In the genomic region with DNA sequence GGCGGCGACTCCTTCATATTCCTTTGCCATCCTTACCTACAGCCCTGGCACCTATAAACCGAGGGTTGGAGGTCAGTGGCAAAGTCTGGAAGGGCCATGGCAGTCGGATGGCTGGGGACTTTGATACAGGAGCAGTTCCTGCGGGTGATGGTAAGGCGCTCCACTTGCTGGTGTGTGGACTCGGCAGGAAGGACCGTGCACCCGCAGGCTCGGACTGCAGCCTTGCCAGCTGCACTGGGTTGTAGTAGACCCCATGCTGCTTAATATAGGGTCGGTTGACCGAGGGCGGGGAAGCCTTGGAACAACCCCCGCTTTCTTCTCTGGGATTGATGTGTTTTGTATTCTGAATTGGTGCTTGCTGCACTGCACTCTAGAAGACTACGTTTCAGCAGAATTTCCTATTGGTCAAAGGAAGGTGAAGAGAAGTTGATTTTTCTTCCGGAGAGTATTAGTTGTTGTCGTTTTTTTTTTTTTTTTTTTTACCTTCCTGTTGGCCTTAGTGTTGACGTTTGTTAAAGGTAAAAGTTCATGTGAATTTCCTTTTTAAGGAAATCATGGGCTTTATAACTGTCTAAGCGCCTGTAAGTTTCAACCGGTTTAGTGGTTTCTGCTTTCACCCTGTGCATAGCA, we compare ENCODE assay signal across 8 cellular contexts. TPM values are rescaled to one million over a fixed set of nuclear protein-coding genes. Genes with fewer than 3 reads are reported as not detected.
DNase-seq lines count a peak whose midpoint lies in the region; ATAC-seq lines count a peak whose summit lies in the region.

No MANE protein-coding gene starts in this region.

- H3K36me3 Mint-ChIP-seq in activated naive CD4-positive, alpha-beta T cell treated with anti-CD3 and anti-CD28 coated beads for 36 hours (ENCODE audit: low read depth): peaks cover 21% of the 10 kb centered on the region

- H3K9me3 ChIP-seq in neuronal stem cell (replicated peaks in 1 of 2; ENCODE audit: control insufficient read depth in 2 of 2, insufficient read depth in 1 of 2, low read depth in 1 of 2, low read length in 2 of 2) (peaks cover 0 to 10% of the 10 kb centered on the region in 2 donors), aorta (ENCODE audit: control insufficient read depth, low read length) (no peaks in the 10 kb centered on the region)

- H2BK120ac ChIP-seq in neuronal stem cell (ENCODE audit: low read depth, low read length): no peak overlapping the region

- H4K91ac ChIP-seq in neuronal stem cell (ENCODE audit: low read depth, low read length, poor library complexity): no peak overlapping the region

- intact Hi-C loops in activated naive CD4-positive, alpha-beta T cell treated with anti-CD3 and anti-CD28 coated beads for 36 hours (cut with micrococcal nuclease): loop anchor here (1.0 to 5.0 kb wide), 12 partner anchors 22 to 770 kb away; partner anchors contain the start of genes ANXA5, BBS12, BBS7 and EXOSC9
- intact Hi-C loops in aorta (cut with DNase I): no loop called here

- no peak overlapping the region for H4K8ac ChIP-seq in neuronal stem cell (ENCODE audit: low read depth, low read length)

- peaks cover 57% of the 10 kb centered on the region for H3K4me1 Mint-ChIP-seq in activated naive CD4-positive, alpha-beta T cell treated with anti-CD3 and anti-CD28 coated beads for 36 hours (ENCODE audit: low read depth)

- H2AK5ac ChIP-seq in neuronal stem cell (ENCODE audit: low read depth, low read length): no peak overlapping the region

- H3K36me3 ChIP-seq in neuronal stem cell (replicated peaks in 1 of 2; ENCODE audit: control insufficient read depth in 2 of 2, insufficient read depth in 2 of 2, low read length in 2 of 2) (peaks cover 0 to 31% of the 10 kb centered on the region in 2 donors), aorta (ENCODE audit: control insufficient read depth in 1 of 2, insufficient read depth in 2 of 2, low read length in 1 of 2) (no peaks in the 10 kb centered on the region)

- H3K18ac ChIP-seq in neuronal stem cell (ENCODE audit: low read length): no peak overlapping the region

- H3K9ac ChIP-seq in neuronal stem cell (ENCODE audit: low read depth, low read length, poor library complexity): peak overlapping the region; percentile 99

- DNase-seq in ACHN (peak; percentile 28), NCI-H748 (lab: John Stamatoyannopoulos, UW; ENCODE audit: unreplicated experiment) (peak; percentile 74), germinal center (ENCODE audit: low spot score) (peak; percentile 19), neuronal stem cell (ENCODE audit: low spot score) (no peak), aorta (peak; percentile 52 to 75)
- DNase-seq in activated naive CD4-positive, alpha-beta T cell treated with anti-CD3 and anti-CD28 coated beads for 36 hours: peak; percentile 34

- CTCF ChIA-PET in activated naive CD4-positive, alpha-beta T cell treated with anti-CD3 and anti-CD28 coated beads for 36 hours (lab: Charles Lee): no interaction called here

- peak overlapping the region; percentile 95 for H3K4me3 Mint-ChIP-seq in activated naive CD4-positive, alpha-beta T cell treated with anti-CD3 and anti-CD28 coated beads for 36 hours

- H3K27ac Mint-ChIP-seq in activated naive CD4-positive, alpha-beta T cell treated with anti-CD3 and anti-CD28 coated beads for 36 hours: peak overlapping the region; percentile 19

- peak; percentile 38 for ATAC-seq in GM18517 (IDR thresholded peaks at IDR 0.05; ENCODE audit: unreplicated experiment)
- peak; percentile 21 for ATAC-seq in HG03039 (IDR thresholded peaks at IDR 0.05; ENCODE audit: unreplicated experiment)
- peak; percentile 81 for ATAC-seq in aorta (ENCODE audit: low FRiP score)

- peaks cover 2 to 3% of the 10 kb centered on the region in 2 donors for H3K4me1 ChIP-seq in neuronal stem cell (ENCODE audit: control insufficient read depth in 2 of 2, insufficient read depth in 1 of 2, low read depth in 1 of 2, low read length in 2 of 2)
- peaks cover 1 to 4% of the 10 kb centered on the region in 2 donors for H3K4me1 ChIP-seq in aorta (ENCODE audit: control insufficient read depth in 1 of 2, insufficient read depth in 2 of 2, low read length in 2 of 2)

- no peaks in the 10 kb centered on the region for H3K27me3 Mint-ChIP-seq in activated naive CD4-positive, alpha-beta T cell treated with anti-CD3 and anti-CD28 coated beads for 36 hours (ENCODE audit: low read depth)

- H3K4me2 ChIP-seq in neuronal stem cell (ENCODE audit: insufficient read depth, low read length, poor library complexity, severe bottlenecking): peak overlapping the region; percentile 78

- H2BK15ac ChIP-seq in neuronal stem cell (ENCODE audit: low read length): no peak overlapping the region

- peak overlapping the region; percentile 96 for H2AFZ ChIP-seq in neuronal stem cell (ENCODE audit: low read length)

- no peaks in the 10 kb centered on the region for H3K27me3 ChIP-seq in neuronal stem cell (ENCODE audit: control insufficient read depth in 3 of 3, insufficient read depth in 3 of 3, low read depth in 1 of 3, low read length in 3 of 3)
- H3K27me3 ChIP-seq in aorta (ENCODE audit: control insufficient read depth in 1 of 2, insufficient read depth in 2 of 2, low read length in 1 of 2): no peaks in the 10 kb centered on the region

- peak overlapping the region; percentile 94 for H3K14ac ChIP-seq in neuronal stem cell (ENCODE audit: low read length)

- peak overlapping the region; percentile 19 for H3K27ac ChIP-seq in neuronal stem cell (replicated peaks; ENCODE audit: low read length)
- H3K27ac ChIP-seq in aorta (ENCODE audit: low read depth in 1 of 2, low read length in 2 of 2): peak overlapping the region; percentile 46 to 50

- no peak overlapping the region for H3K23ac ChIP-seq in neuronal stem cell (ENCODE audit: low read depth, low read length, poor library complexity)

- in situ Hi-C loops in ACHN (cut with HindIII; ENCODE audit: low pct_ligation_motif_present, low pct_unique_long_range_greater_than_20kb, low sequenced_read_pairs): no loop called here

- H2BK12ac ChIP-seq in neuronal stem cell (ENCODE audit: low read length): no peak overlapping the region

- no CpG with 5 or more reads among the region's 20 CpGs for WGBS in neuronal stem cell (ENCODE audit: extremely low coverage in 2 of 2, insufficient read length in 2 of 2, insufficient replicate concordance in 1 of 2), 2 donors
- 0 to 1% methylated on average over 20 of the region's 20 CpGs for WGBS in aorta, 2 donors

- H3K9me3 Mint-ChIP-seq in activated naive CD4-positive, alpha-beta T cell treated with anti-CD3 and anti-CD28 coated beads for 36 hours: peaks cover 3% of the 10 kb centered on the region

- peak overlapping the region; percentile 91 to 95 for H3K4me3 ChIP-seq in neuronal stem cell (ENCODE audit: low read length in 2 of 2)
- H3K4me3 ChIP-seq in aorta (ENCODE audit: low read length in 2 of 2): peak overlapping the region; percentile 68 to 77

- peak overlapping the region; percentile 17 for H3K4ac ChIP-seq in neuronal stem cell (ENCODE audit: low read length)

- H3K79me1 ChIP-seq in neuronal stem cell (ENCODE audit: low read depth, low read length): peaks cover 2% of the 10 kb centered on the region

- H2BK5ac ChIP-seq in neuronal stem cell (ENCODE audit: low read length): no peak overlapping the region

RNA-seq across cellular contexts. Expression of gene BLTP1, which starts 0.7 kb away (rescaled TPM):
- total RNA-seq in activated naive CD4-positive, alpha-beta T cell treated with anti-CD3 and anti-CD28 coated beads for 36 hours: 10 to 100 TPM; 20.5 to 23.6 TPM
- 15.1 TPM for polyA plus RNA-seq in neuronal stem cell (2013, experiment 1 of 2)
- 15.9 TPM for polyA plus RNA-seq in neuronal stem cell (2013, experiment 2 of 2)
- 100 to 1,000 TPM in 1 of 2 donors, 10 to 100 TPM in 1; 82.6 to 106 TPM for total RNA-seq in aorta
- 10 to 100 TPM in 1 of 2 donors, 1 to 10 TPM in 1; 7.0 to 40.7 TPM for polyA plus RNA-seq in aorta

Comparison
In these comparisons a context has a peak if more than half of its experiments do, and no peak if none do; other contexts are left out.
1. ATAC-seq: peak in every context shown above with its lines; median percentile 81 in aorta; 38 in GM18517; 21 in HG03039.